In genomic region chr2:112174383-112174782, GRCh38 we compare ENCODE assay signal across 1 cellular context.
TF ChIP-seq lines count a peak whose summit lies in the region.

No MANE protein-coding gene starts in this region.

TF ChIP-seq in IMR-90, 13 proteins besides CTCF, POLR2A, EP300 and RAD21 (continued from another document):
- TF ChIP-seq FOS (IDR thresholded peaks at IDR 0.05; ENCODE audit: low read depth, low read length), result no peak
- TF ChIP-seq ELK1 (IDR thresholded peaks at IDR 0.05; ENCODE audit: borderline replicate concordance, low read depth, low read length), result no peak
- TF ChIP-seq MAZ (IDR thresholded peaks at IDR 0.05; ENCODE audit: borderline replicate concordance, low read depth, low read length), result no peak
- no peak for TF ChIP-seq CEBPB (IDR thresholded peaks at IDR 0.05; ENCODE audit: low read depth, low read length)
- TF ChIP-seq MAFK (IDR thresholded peaks at IDR 0.05; ENCODE audit: low read depth, low read length), result no peak
- TF ChIP-seq SMC3 (IDR thresholded peaks at IDR 0.05; ENCODE audit: low read depth, low read length), result no peak
- TF ChIP-seq BHLHE40 (IDR thresholded peaks at IDR 0.05; ENCODE audit: low read depth, low read length), result no peak
- no peak for TF ChIP-seq RCOR1 (IDR thresholded peaks at IDR 0.05; ENCODE audit: insufficient replicate concordance, low read length)
- no peak for TF ChIP-seq MXI1 (IDR thresholded peaks at IDR 0.05; ENCODE audit: borderline replicate concordance, low read depth, low read length)
- no peak for TF ChIP-seq NFE2L2 (IDR thresholded peaks at IDR 0.05; ENCODE audit: low read depth, low read length)
- no peak for TF ChIP-seq RFX5 (IDR thresholded peaks at IDR 0.05; ENCODE audit: low read depth, low read length)
- no peak for TF ChIP-seq CHD1 (IDR thresholded peaks at IDR 0.05; ENCODE audit: low read depth, low read length)
